In the genomic region with DNA sequence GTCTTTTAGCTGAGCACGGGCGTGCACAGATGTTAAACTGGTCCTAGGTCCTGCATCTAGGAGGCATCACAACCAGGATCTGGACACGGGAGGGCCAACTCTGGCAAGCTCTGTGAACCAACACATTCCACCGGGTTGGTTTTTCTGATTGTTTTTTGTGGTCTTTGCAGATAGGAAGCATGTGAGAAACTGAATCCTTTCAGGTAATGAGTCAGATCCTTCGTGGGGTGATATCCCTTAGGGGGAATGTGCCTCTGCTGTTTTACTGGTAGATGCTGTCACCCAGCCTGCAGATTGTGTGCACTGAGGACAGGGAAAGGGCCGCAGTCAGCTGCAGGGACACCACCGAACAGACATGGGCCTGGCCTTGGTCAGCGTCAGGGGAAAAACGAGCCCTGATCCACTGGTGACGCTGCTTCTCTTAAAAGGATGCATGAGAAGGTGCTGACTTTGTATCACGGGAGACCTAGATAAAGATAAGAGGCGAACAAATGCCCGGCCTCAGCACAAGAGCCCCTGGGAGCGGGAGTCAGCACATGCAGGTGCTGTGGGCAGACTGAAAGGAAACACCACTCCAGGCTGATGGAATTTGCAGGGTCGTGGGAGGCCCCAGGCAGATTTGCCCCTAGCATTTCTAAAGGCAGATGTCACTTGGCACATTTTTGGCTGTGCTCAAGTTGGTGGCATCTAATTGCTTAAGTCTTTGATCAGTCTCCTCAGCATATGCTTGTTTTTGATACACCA, we compare ENCODE assay signal across 12 cellular contexts. TPM values are rescaled to one million over a fixed set of nuclear protein-coding genes. Genes with fewer than 3 reads are reported as not detected.
A peak's percentile ranks its signal among the peaks of the same experiment; 100 is the strongest.
DNase-seq lines count a peak whose midpoint lies in the region; ATAC-seq, FAIRE-seq and TF ChIP-seq lines count a peak whose summit lies in the region.
"Had no signal": no experiment of that assay in that cellular context is flagged by ENCODE, and none has a peak within 500 bp of the region (broad histone marks: within the 10 kb centered on the region; RNA-seq: fewer than 3 reads in every experiment).

No MANE protein-coding gene starts in this region.

- peak overlapping the region; percentile 50 for H3K27ac Mint-ChIP-seq in Caco-2 (ENCODE audit: unreplicated experiment)

- no peak for FAIRE-seq in kidney (lab: Jason Lieb, UNC)
- FAIRE-seq in pancreas (lab: Jason Lieb, UNC) = no peak

- H3K27me3 ChIP-seq in Caco-2 (replicated peaks; ENCODE audit: control insufficient read depth, insufficient read depth, low read length) (no peaks in the 10 kb centered on the region), right atrium auricular region (no peaks in the 10 kb centered on the region), pancreas (no peaks in the 10 kb centered on the region)

- ATAC-seq in pancreas = no peak
- ATAC-seq: naive thymus-derived CD4-positive, alpha-beta T cell had no signal

- TF ChIP-seq CTCF in Caco-2 (IDR thresholded peaks at IDR 0.05; ENCODE audit: insufficient read depth in 1 of 2, low read depth in 1 of 2, low read length in 1 of 2, severe bottlenecking in 1 of 2, unreplicated experiment in 1 of 2) (no peak), kidney (IDR thresholded peaks at IDR 0.05; ENCODE audit: borderline replicate concordance, extremely low read depth, insufficient read depth) (no peak), right atrium auricular region (IDR thresholded peaks at IDR 0.05) (no peak), pancreas (IDR thresholded peaks at IDR 0.05) (no peak)

- H3K4me1 Mint-ChIP-seq in Caco-2 (ENCODE audit: low read depth, unreplicated experiment) = peaks cover 39% of the 10 kb centered on the region

- WGBS in pancreas, 2 donors = 90 to 93% methylated on average over 15 of the region's 15 CpGs

- H3K36me3 ChIP-seq in Caco-2 (ENCODE audit: control insufficient read depth, insufficient read depth, low read length) = no peaks in the 10 kb centered on the region
- no peaks in the 10 kb centered on the region for H3K36me3 ChIP-seq in kidney (ENCODE audit: control insufficient read depth in 1 of 2, insufficient read depth in 2 of 2, low read length in 2 of 2)
- H3K36me3 ChIP-seq in right atrium auricular region = no peaks in the 10 kb centered on the region
- no peaks in the 10 kb centered on the region for H3K36me3 ChIP-seq in pancreas

- H3K27ac ChIP-seq in kidney (ENCODE audit: low read depth in 2 of 2, low read length in 2 of 2) = no peak overlapping the region
- H3K27ac ChIP-seq in right atrium auricular region = no peak overlapping the region
- no peak overlapping the region for H3K27ac ChIP-seq in pancreas

- H3K9ac ChIP-seq in kidney (ENCODE audit: low read length in 2 of 2) = no peak overlapping the region

- no peak overlapping the region for H3K4me3 Mint-ChIP-seq in Caco-2 (ENCODE audit: unreplicated experiment)
- H3K4me3 Mint-ChIP-seq: naive thymus-derived CD4-positive, alpha-beta T cell had no signal

- H3K9me3 ChIP-seq in Caco-2 (no peaks in the 10 kb centered on the region), kidney (ENCODE audit: control insufficient read depth in 1 of 2, low read length in 2 of 2) (no peaks in the 10 kb centered on the region), right atrium auricular region (no peaks in the 10 kb centered on the region), pancreas (no peaks in the 10 kb centered on the region)

- H3K27me3 Mint-ChIP-seq in Caco-2 (ENCODE audit: insufficient read depth, unreplicated experiment) = no peaks in the 10 kb centered on the region
- H3K27me3 Mint-ChIP-seq: naive thymus-derived CD4-positive, alpha-beta T cell had no signal

- CTCF ChIA-PET in Caco-2 (lab: Charles Lee) = no interaction called here

- no peaks in the 10 kb centered on the region for H3K9me3 Mint-ChIP-seq in Caco-2 (ENCODE audit: unreplicated experiment)
- H3K9me3 Mint-ChIP-seq: naive thymus-derived CD4-positive, alpha-beta T cell had no signal

- DNase-seq in Caco-2 = no peak
- DNase-seq in HPDE6-E6E7 (ENCODE audit: extremely low spot score) = peak; percentile 22
- DNase-seq in activated T-cell treated with anti-CD3 and anti-CD28 coated beads, Interleukin-2, amount 50 U/mL, for 48 hours = peak; percentile 26 to 28
- peak; percentile 34 for DNase-seq in kidney
- DNase-seq in right atrium auricular region (ENCODE audit: low spot score) = no peak
- DNase-seq in pancreas = no peak
- no peak for DNase-seq in anterior cingulate cortex (lab: John Stamatoyannopoulos, UW)
- DNase-seq in cerebellum (ENCODE audit: low spot score) = no peak
- DNase-seq: activated gamma-delta T cell treated with Interleukin-2 at 50 U/mL for 16 hours; Calu3; effector memory CD4-positive, alpha-beta T cell had no signal

- H3K4me3 ChIP-seq in Caco-2 (ENCODE audit: low read depth, low read length) (no peak overlapping the region), kidney (ENCODE audit: low read length in 2 of 2) (no peak overlapping the region), right atrium auricular region (no peak overlapping the region), pancreas (no peak overlapping the region)

- peaks cover 12% of the 10 kb centered on the region for H3K36me3 Mint-ChIP-seq in Caco-2 (ENCODE audit: insufficient read depth, unreplicated experiment)

- H3K4me1 ChIP-seq in Caco-2 (peaks cover 33% of the 10 kb centered on the region), kidney (ENCODE audit: control insufficient read depth in 1 of 2, insufficient read depth in 1 of 2, low read depth in 1 of 2, low read length in 2 of 2) (no peaks in the 10 kb centered on the region), right atrium auricular region (no peaks in the 10 kb centered on the region), pancreas (peaks cover 6 to 14% (median 11%) of the 10 kb centered on the region in 3 donors)

- no TSS peak for BruUV-seq in Caco-2 (replicated peaks; lab: Mats Ljungman, UMichigan)

- POLR2A ChIA-PET in Caco-2 (lab: Charles Lee) = no interaction called here

- intact Hi-C loops in Caco-2 (cut with micrococcal nuclease; ENCODE audit: unreplicated experiment) (no loop called here), kidney (cut with DNase I) (loop anchor here (10.0 kb wide), 1 partner anchor 63 kb away; no protein-coding TSS in a partner anchor), pancreas (cut with DNase I) (loop anchor here in 2 of 3 donors (5.0 kb wide), 2 partner anchors 55 to 65 kb away; no protein-coding TSS in a partner anchor)

RNA-seq across cellular contexts. Expression of gene DOP1B, which starts 51.1 kb away (rescaled TPM):
- total RNA-seq in Caco-2 (2022) (15.9 and 16.7 TPM in 2 replicates), kidney (19.2 TPM), right atrium auricular region (1 to 10 TPM; 4.0 to 4.9 TPM), pancreas (10 to 100 TPM in 2 of 6 donors, 1 to 10 TPM in 4; 5.1 to 15.4 (median 7.2) TPM), cerebellum (23.8 TPM)
- polyA plus RNA-seq in kidney (ENCODE audit: insufficient read depth, low read depth, low replicate concordance) (1.2 TPM), pancreas (1 to 10 TPM; 3.1 to 4.5 TPM)

Comparison
In these comparisons a context has a peak if more than half of its experiments do, and no peak if none do; other contexts are left out.
1. DNase-seq: peak in HPDE6-E6E7 (single experiment), activated T-cell treated with anti-CD3 and anti-CD28 coated beads, Interleukin-2, amount 50 U/mL, for 48 hours (2 of 2) and kidney (single experiment); none in Caco-2 (0 of 2), right atrium auricular region (single experiment), pancreas (0 of 6), anterior cingulate cortex (0 of 58) and cerebellum (single experiment).